In genomic region chr15:71114887-71115566, GRCh38 we compare ENCODE assay signal across 8 cellular contexts. TPM values are rescaled to one million over a fixed set of nuclear protein-coding genes. Genes with fewer than 3 reads are reported as not detected.
DNase-seq lines count a peak whose midpoint lies in the region; ATAC-seq, FAIRE-seq and TF ChIP-seq lines count a peak whose summit lies in the region.

Gene THSD4 (plus strand): TSS chr15:71115471.

- H3K4me3 ChIP-seq in K562 (peak within 1 kb of the TSS; percentile 27), skeletal muscle satellite cell (ENCODE audit: low read length) (peak within 1 kb of the TSS; percentile 84)

- H3K4me2 ChIP-seq in K562 (ENCODE audit: insufficient read depth, low read length) (peak within 1 kb of the TSS; percentile 55; the same call in 1 of the 2 replicates), skeletal muscle satellite cell (ENCODE audit: low read length) (peak within 1 kb of the TSS; percentile 86)

- H3K36me3 ChIP-seq in K562 (ENCODE audit: control insufficient read depth, insufficient read depth, low read length) (no peaks in the 10 kb centered on the region), skeletal muscle satellite cell (ENCODE audit: insufficient read depth, low read length) (no peaks in the 10 kb centered on the region)

- peak; percentile 78 to 83 (median 83) for TF ChIP-seq CTCF in K562 (IDR thresholded peaks at IDR 0.05 in 2 of 3, conservative IDR thresholded peaks at IDR 0.05 in 1 of 3; ENCODE audit: insufficient read depth in 2 of 3, low read depth in 1 of 3, low read length in 3 of 3)

- H3K27me3 ChIP-seq in K562 (ENCODE audit: control insufficient read depth in 2 of 2, insufficient read depth in 2 of 2, low read length in 2 of 2): peaks cover 9 to 13% of the 10 kb centered on the region in 2 experiments; a peak in 3 of 5 replicates
- H3K27me3 ChIP-seq in skeletal muscle satellite cell (ENCODE audit: control insufficient read depth, insufficient read depth, low read length): no peaks in the 10 kb centered on the region

- TF ChIP-seq RAD21 in K562 (CRISPR knock-in tag; conservative IDR thresholded peaks at IDR 0.05 in 1 of 2, IDR thresholded peaks at IDR 0.05 in 1 of 2): peak; percentile 56 to 73

- no peak for TF ChIP-seq POLR2A in K562 (conservative IDR thresholded peaks at IDR 0.05)

- intact Hi-C loops in K562 (cut with micrococcal nuclease): loop anchor here (5.0 kb wide), 1 partner anchor 327 kb away; no protein-coding TSS in a partner anchor

- no TSS peak for BruUV-seq in K562 (replicated peaks; lab: Mats Ljungman, UMichigan)

- no peak within 1 kb of the TSS; a peak in 1 of 4 replicates for H3K9ac ChIP-seq in K562 (ENCODE audit: insufficient read depth in 1 of 2, low read depth in 2 of 2, low read length in 2 of 2)
- peak within 1 kb of the TSS; percentile 96 for H3K9ac ChIP-seq in skeletal muscle satellite cell (ENCODE audit: low read depth, low read length)

- H3K9me3 ChIP-seq in K562 (replicated peaks; ENCODE audit: control insufficient read depth, insufficient read depth, low read depth, low read length) (no peaks in the 10 kb centered on the region), skeletal muscle satellite cell (replicated peaks; ENCODE audit: low read length) (no peaks in the 10 kb centered on the region)

- no peak for TF ChIP-seq EP300 in K562 (IDR thresholded peaks at IDR 0.05; ENCODE audit: low read length)

- 0 out of 2 replicates have a peak within 1 kb of the TSS, but pooled peaks have one; percentile 66 for H2AFZ ChIP-seq in K562 (ENCODE audit: low read depth, low read length)

- peak; percentile 48 for FAIRE-seq in K562 (lab: Jason Lieb, UNC)

- peak; percentile 73 for ATAC-seq in GM21576 (IDR thresholded peaks at IDR 0.05; ENCODE audit: unreplicated experiment)
- ATAC-seq in K562: peak; percentile 99

- no peak within 1 kb of the TSS for H3K27ac ChIP-seq in K562 (ENCODE audit: extremely low read depth, low read depth, low read length)

- H4K20me1 ChIP-seq in K562 (replicated peaks; ENCODE audit: control insufficient read depth, insufficient read depth, low read length): 0 out of 2 replicates have a peak, but pooled peaks cover 9% of the 10 kb centered on the region

- POLR2A ChIA-PET in K562 (lab: Yijun Ruan, JAX): no interaction called here

- 31% methylated on average over 15 of the region's 52 CpGs for WGBS in K562 (ENCODE audit: insufficient coverage, low coverage, missing lambda C conversion rate)

- CTCF ChIA-PET in K562 (lab: Yijun Ruan, JAX; ENCODE audit: low intra/inter-chr PET ratio): interaction anchor here (0.6 to 2.9 kb wide), 3 partner anchors 325 to 329 kb away, joined by 3 to 10 read pairs (median 3); no protein-coding TSS in a partner anchor

- H3K79me2 ChIP-seq in K562 (ENCODE audit: control insufficient read depth, insufficient read depth, low read length): no peaks in the 10 kb centered on the region

- DNase-seq in Caki2 (ENCODE audit: low read depth) (peak; percentile 71), LHCN-M2 (ENCODE audit: low read depth) (peak; percentile 72), T-helper 1 cell (peak; percentile 11 to 56 (median 27)), K562 (ENCODE audit: extremely low read depth in 1 of 4, low spot score in 3 of 4) (peak; percentile 72 to 93 (median 90)), iPS DF 4.7 (ENCODE audit: extremely low read depth, low spot score) (peak; percentile 30), NCI-H2107 treated with DMSO at 0.1 percent for 48 hours (lab: John Stamatoyannopoulos, UW; ENCODE audit: unreplicated experiment) (no peak)

- H3K4me1 ChIP-seq in K562 (replicated peaks in 1 of 2; ENCODE audit: control insufficient read depth in 2 of 2, insufficient read depth in 2 of 2, low read length in 2 of 2) (peaks cover 0 to 15% of the 10 kb centered on the region in 2 experiments; a peak in 2 of 5 replicates), skeletal muscle satellite cell (ENCODE audit: control insufficient read depth, insufficient read depth, low read length) (peaks cover 21% of the 10 kb centered on the region)

- in situ Hi-C loops in Caki2 (cut with HindIII; ENCODE audit: low pct_unique_long_range_greater_than_20kb, low sequenced_read_pairs) (no loop called here), K562 (cut with MboI) (loop anchor here (10.0 kb wide), 1 partner anchor 330 kb away; no protein-coding TSS in a partner anchor)

- H3K9me1 ChIP-seq in K562 (ENCODE audit: control insufficient read depth, insufficient read depth, low read length): no peaks in the 10 kb centered on the region

TF ChIP-seq in K562, 482 proteins besides CTCF, POLR2A, EP300 and RAD21 (continues in another document):
- peak; percentile 25; the same call in 1 of the 2 replicates for TF ChIP-seq DEAF1 (CRISPR knock-in tag; IDR thresholded peaks at IDR 0.05)
- no peak for TF ChIP-seq TCFL5 (CRISPR knock-in tag; conservative IDR thresholded peaks at IDR 0.05)
- TF ChIP-seq NFE2L1 (tag; IDR thresholded peaks at IDR 0.05; ENCODE audit: borderline replicate concordance, low read depth): no peak
- peak; percentile 70; the same call in 1 of the 2 replicates for TF ChIP-seq RB1 (IDR thresholded peaks at IDR 0.05; ENCODE audit: low read depth)
- TF ChIP-seq POLR3G (IDR thresholded peaks at IDR 0.05; ENCODE audit: extremely low read depth, insufficient read length, insufficient replicate concordance): no peak
- TF ChIP-seq, protein P1, sequence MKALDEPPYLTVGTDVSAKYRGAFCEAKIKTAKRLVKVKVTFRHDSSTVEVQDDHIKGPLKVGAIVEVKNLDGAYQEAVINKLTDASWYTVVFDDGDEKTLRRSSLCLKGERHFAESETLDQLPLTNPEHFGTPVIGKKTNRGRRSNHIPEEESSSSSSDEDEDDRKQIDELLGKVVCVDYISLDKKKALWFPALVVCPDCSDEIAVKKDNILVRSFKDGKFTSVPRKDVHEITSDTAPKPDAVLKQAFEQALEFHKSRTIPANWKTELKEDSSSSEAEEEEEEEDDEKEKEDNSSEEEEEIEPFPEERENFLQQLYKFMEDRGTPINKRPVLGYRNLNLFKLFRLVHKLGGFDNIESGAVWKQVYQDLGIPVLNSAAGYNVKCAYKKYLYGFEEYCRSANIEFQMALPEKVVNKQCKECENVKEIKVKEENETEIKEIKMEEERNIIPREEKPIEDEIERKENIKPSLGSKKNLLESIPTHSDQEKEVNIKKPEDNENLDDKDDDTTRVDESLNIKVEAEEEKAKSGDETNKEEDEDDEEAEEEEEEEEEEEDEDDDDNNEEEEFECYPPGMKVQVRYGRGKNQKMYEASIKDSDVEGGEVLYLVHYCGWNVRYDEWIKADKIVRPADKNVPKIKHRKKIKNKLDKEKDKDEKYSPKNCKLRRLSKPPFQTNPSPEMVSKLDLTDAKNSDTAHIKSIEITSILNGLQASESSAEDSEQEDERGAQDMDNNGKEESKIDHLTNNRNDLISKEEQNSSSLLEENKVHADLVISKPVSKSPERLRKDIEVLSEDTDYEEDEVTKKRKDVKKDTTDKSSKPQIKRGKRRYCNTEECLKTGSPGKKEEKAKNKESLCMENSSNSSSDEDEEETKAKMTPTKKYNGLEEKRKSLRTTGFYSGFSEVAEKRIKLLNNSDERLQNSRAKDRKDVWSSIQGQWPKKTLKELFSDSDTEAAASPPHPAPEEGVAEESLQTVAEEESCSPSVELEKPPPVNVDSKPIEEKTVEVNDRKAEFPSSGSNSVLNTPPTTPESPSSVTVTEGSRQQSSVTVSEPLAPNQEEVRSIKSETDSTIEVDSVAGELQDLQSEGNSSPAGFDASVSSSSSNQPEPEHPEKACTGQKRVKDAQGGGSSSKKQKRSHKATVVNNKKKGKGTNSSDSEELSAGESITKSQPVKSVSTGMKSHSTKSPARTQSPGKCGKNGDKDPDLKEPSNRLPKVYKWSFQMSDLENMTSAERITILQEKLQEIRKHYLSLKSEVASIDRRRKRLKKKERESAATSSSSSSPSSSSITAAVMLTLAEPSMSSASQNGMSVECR (CRISPR knock-in tag; IDR thresholded peaks at IDR 0.05): no peak
- no peak for TF ChIP-seq BRF1 (IDR thresholded peaks at IDR 0.05; ENCODE audit: borderline replicate concordance, extremely low read depth, insufficient read length)
- peak; percentile 44; the same call in 1 of the 2 replicates for TF ChIP-seq XRCC5 (IDR thresholded peaks at IDR 0.05; ENCODE audit: low read depth, low read length)

RNA-seq across cellular contexts. Expression of gene THSD4, which starts in this region (rescaled TPM):
- 9.0 and 9.8 TPM in 2 replicates for total RNA-seq in Caki2 (2014; rRNA removed; shearing (Covaris generic); ENCODE audit: low replicate concordance)
- 10.4 and 13.0 TPM in 2 replicates for total RNA-seq in LHCN-M2 (2014; rRNA removed)
- 2.8 TPM for polyA plus RNA-seq in LHCN-M2 (2012)
- 0.05 TPM in 1 of 2 replicates, not detected in the other for total RNA-seq in K562 (2011; cell fraction: chromatin; rRNA removed; ENCODE audit: low replicate concordance)
- total RNA-seq in K562 (2011; cell fraction: nucleolus; rRNA removed): under 0.01 TPM in 1 of 2 replicates, not detected in the other
- total RNA-seq in K562 (2011; cell fraction: nucleoplasm; rRNA removed): 0.07 and 0.08 TPM in 2 replicates
- total RNA-seq in K562 (2014; rRNA removed): not detected in 2 replicates
- 0.04 TPM in 1 of 2 replicates, not detected in the other for total RNA-seq in K562 (2014; rRNA removed; fragmentation: Illumina TruSeq; extraction: Trizol)
- 0.04 TPM in 2 replicates for total RNA-seq in K562 (2015; rRNA removed; fragmentation: Illumina TruSeq; extraction: Trizol)
- total RNA-seq in K562 (2021): 0.04 and 0.18 TPM in 2 replicates
- polyA plus RNA-seq in K562 (2011; rRNA removed): not detected in 2 replicates
- 0.03 TPM in 1 of 2 replicates, not detected in the other for polyA plus RNA-seq in K562 (2011; cell fraction: cytosol; rRNA removed)
- polyA plus RNA-seq in K562 (2011; cell fraction: nucleus; rRNA removed): 0.01 TPM in 1 of 2 replicates, not detected in the other
- 0.01 and 1.7 TPM in 2 replicates for polyA plus RNA-seq in K562 (2012)
- polyA plus RNA-seq in K562 (2014; fragmentation: Illumina TruSeq; extraction: Trizol): 0.04 and 0.08 TPM in 2 replicates
- not detected for polyA plus RNA-seq in K562 (2014; fragmentation: Nextera tagmentation; extraction: Ambion mirVana)
- 0.03 TPM in 1 of 2 replicates, not detected in the other for polyA plus RNA-seq in K562 (2014; rRNA removed)
- polyA minus RNA-seq in K562 (2011; rRNA and poly(A)+ RNA removed): not detected in 2 replicates
- not detected in 2 replicates for polyA minus RNA-seq in K562 (2011; cell fraction: cytosol; rRNA and poly(A)+ RNA removed)
- polyA minus RNA-seq in K562 (2011; cell fraction: nucleus; rRNA and poly(A)+ RNA removed): not detected in 2 replicates
- 13.9 and 19.7 TPM in 2 replicates for total RNA-seq in skeletal muscle satellite cell (2012; rRNA removed)
